29 cellular contexts compared by ENCODE assay signal in genomic region chr6:164439331-164439730, GRCh38.
"Had no signal": no experiment of that assay in that cellular context is flagged by ENCODE, and none has a peak within 500 bp of the region (broad histone marks: within the 10 kb centered on the region; RNA-seq: fewer than 3 reads in every experiment).

No MANE protein-coding gene starts in this region.

- H3K36me3 ChIP-seq: stomach, suprapubic skin, thoracic aorta, thyroid gland, tibial artery, tibial nerve, transverse colon, upper lobe of left lung, upper lobe of right lung, uterus, vagina had no signal

- H3K36me3 Mint-ChIP-seq: stimulated activated effector memory CD8-positive, alpha-beta T cell treated with anti-CD3 and anti-CD28 coated beads, Interleukin-12 subunit alpha, Interleukin-12 subunit beta, amount 100 ng/mL, for 72 hours; stimulated activated memory B cell treated with anti-CD40 and anti-IgM and Interleukin-4, amounts not matched to agents 10 μg/mL and 1 μg/mL and 100 μg/mL, for 72 hours; stimulated activated naive B cell treated with anti-CD40 and anti-IgM and Interleukin-4, amounts not matched to agents 10 μg/mL and 1 μg/mL and 100 μg/mL, for 72 hours; type B pancreatic cell had no signal

- H3K9me3 ChIP-seq: suprapubic skin, testis, thoracic aorta, thyroid gland, upper lobe of right lung, uterus, vagina had no signal

- DNase-seq: stimulated activated CD4-positive, alpha-beta T cell treated with anti-CD3 and anti-CD28 coated beads, Interleukin-2, amount 100 ng/mL, for 48 hours; stimulated activated CD4-positive, alpha-beta T cell treated with anti-CD3 and anti-CD28 coated beads, Interleukin-4, amount 100 ng/mL, for 1 hour; stimulated activated CD4-positive, alpha-beta T cell treated with anti-CD3 and anti-CD28 coated beads, Interleukin-4, amount 100 ng/mL, for 24 hours; stimulated activated CD4-positive, alpha-beta T cell treated with anti-CD3 and anti-CD28 coated beads, Interleukin-4, amount 100 ng/mL, for 4 hours; stimulated activated CD8-positive, alpha-beta memory T cell treated with anti-CD3 and anti-CD28 coated beads, Interleukin-4, amount 100 ng/mL, for 48 hours; stimulated activated naive B cell treated with anti-CD40 and anti-IgM and Interleukin-4, amounts not matched to agents 10 μg/mL and 1 μg/mL and 100 μg/mL, for 72 hours; stimulated activated naive CD4-positive, alpha-beta T cell; stimulated activated naive CD4-positive, alpha-beta T cell treated with Interleukin-2 at 50 U/mL for 16 hours; stimulated activated naive CD8-positive, alpha-beta T cell treated with anti-CD3 and anti-CD28 coated beads, Interleukin-15, amount 100 ng/mL, for 72 hours; stimulated activated naive CD8-positive, alpha-beta T cell treated with anti-CD3 and anti-CD28 coated beads, Interleukin-15, Interleukin-2, amounts not matched to agents 100 U/mL and 50 U/mL, for 24 hours; stomach; substantia nigra; testis; thyroid gland; tibial artery; transverse colon; trophoblast cell; upper lobe of left lung; upper lobe of right lung; uterus had no signal

- H3K27ac Mint-ChIP-seq: stimulated activated effector memory CD8-positive, alpha-beta T cell treated with anti-CD3 and anti-CD28 coated beads, Interleukin-12 subunit alpha, Interleukin-12 subunit beta, amount 100 ng/mL, for 72 hours; stimulated activated memory B cell treated with anti-CD40 and anti-IgM and Interleukin-4, amounts not matched to agents 10 μg/mL and 1 μg/mL and 100 μg/mL, for 72 hours; stimulated activated naive B cell treated with anti-CD40 and anti-IgM and Interleukin-4, amounts not matched to agents 10 μg/mL and 1 μg/mL and 100 μg/mL, for 72 hours; stimulated activated naive CD8-positive, alpha-beta T cell treated with anti-CD3 and anti-CD28 coated beads, Interleukin-15, amount 100 ng/mL, for 72 hours; stimulated activated naive CD8-positive, alpha-beta T cell treated with anti-CD3 and anti-CD28 coated beads, Interleukin-15, Interleukin-2, amounts not matched to agents 100 ng/mL and 50 ng/mL, for 24 hours; type B pancreatic cell had no signal

- H3K4me1 Mint-ChIP-seq: stimulated activated effector memory CD8-positive, alpha-beta T cell treated with anti-CD3 and anti-CD28 coated beads, Interleukin-12 subunit alpha, Interleukin-12 subunit beta, amount 100 ng/mL, for 72 hours; stimulated activated memory B cell treated with anti-CD40 and anti-IgM and Interleukin-4, amounts not matched to agents 10 μg/mL and 1 μg/mL and 100 μg/mL, for 72 hours; stimulated activated naive B cell treated with anti-CD40 and anti-IgM and Interleukin-4, amounts not matched to agents 10 μg/mL and 1 μg/mL and 100 μg/mL, for 72 hours; stimulated activated naive CD8-positive, alpha-beta T cell treated with anti-CD3 and anti-CD28 coated beads, Interleukin-15, amount 100 ng/mL, for 72 hours had no signal

- ATAC-seq: stimulated activated effector memory CD8-positive, alpha-beta T cell treated with anti-CD3 and anti-CD28 coated beads, Interleukin-12 subunit alpha, Interleukin-12 subunit beta, amount 100 ng/mL, for 72 hours; stimulated activated memory B cell treated with anti-CD40 and anti-IgM and Interleukin-4, amounts not matched to agents 10 μg/mL and 1 μg/mL and 100 μg/mL, for 72 hours; stimulated activated naive B cell treated with anti-CD40 and anti-IgM and Interleukin-4, amounts not matched to agents 10 μg/mL and 1 μg/mL and 100 μg/mL, for 72 hours; stimulated activated naive CD8-positive, alpha-beta T cell treated with anti-CD3 and anti-CD28 coated beads, Interleukin-15, amount 100 ng/mL, for 72 hours; stimulated activated naive CD8-positive, alpha-beta T cell treated with anti-CD3 and anti-CD28 coated beads, Interleukin-15, Interleukin-2, amounts not matched to agents 100 U/mL and 50 U/mL, for 24 hours; upper lobe of right lung had no signal

- H3K4me3 ChIP-seq: stomach, suprapubic skin, testis, thoracic aorta, thyroid gland, tibial artery, tibial nerve, transverse colon, upper lobe of left lung, upper lobe of right lung, uterus, vagina had no signal

- H3K27me3 Mint-ChIP-seq: stimulated activated memory B cell treated with anti-CD40 and anti-IgM and Interleukin-4, amounts not matched to agents 10 μg/mL and 1 μg/mL and 100 μg/mL, for 72 hours; stimulated activated naive B cell treated with anti-CD40 and anti-IgM and Interleukin-4, amounts not matched to agents 10 μg/mL and 1 μg/mL and 100 μg/mL, for 72 hours; stimulated activated naive CD8-positive, alpha-beta T cell treated with anti-CD3 and anti-CD28 coated beads, Interleukin-15, amount 100 ng/mL, for 72 hours; stimulated activated naive CD8-positive, alpha-beta T cell treated with anti-CD3 and anti-CD28 coated beads, Interleukin-15, Interleukin-2, amounts not matched to agents 100 ng/mL and 50 ng/mL, for 24 hours; type B pancreatic cell had no signal

- H3K4me3 Mint-ChIP-seq: stimulated activated effector memory CD8-positive, alpha-beta T cell treated with anti-CD3 and anti-CD28 coated beads, Interleukin-12 subunit alpha, Interleukin-12 subunit beta, amount 100 ng/mL, for 72 hours; stimulated activated memory B cell treated with anti-CD40 and anti-IgM and Interleukin-4, amounts not matched to agents 10 μg/mL and 1 μg/mL and 100 μg/mL, for 72 hours; stimulated activated naive B cell treated with anti-CD40 and anti-IgM and Interleukin-4, amounts not matched to agents 10 μg/mL and 1 μg/mL and 100 μg/mL, for 72 hours; stimulated activated naive CD8-positive, alpha-beta T cell treated with anti-CD3 and anti-CD28 coated beads, Interleukin-15, amount 100 ng/mL, for 72 hours; stimulated activated naive CD8-positive, alpha-beta T cell treated with anti-CD3 and anti-CD28 coated beads, Interleukin-15, Interleukin-2, amounts not matched to agents 100 ng/mL and 50 ng/mL, for 24 hours; type B pancreatic cell had no signal

- H3K9me3 Mint-ChIP-seq: type B pancreatic cell had no signal

- H3K4me1 ChIP-seq: stomach, suprapubic skin, testis, thyroid gland, tibial artery, tibial nerve, transverse colon, upper lobe of left lung, upper lobe of right lung, uterus, vagina had no signal

- FAIRE-seq: urothelium cell line had no signal

- H3K27me3 ChIP-seq: stomach, suprapubic skin, testis, thyroid gland, tibial artery, tibial nerve, transverse colon, upper lobe of left lung, upper lobe of right lung, uterus, vagina had no signal

- H3K27ac ChIP-seq: stomach, suprapubic skin, testis, thoracic aorta, thyroid gland, tibial artery, tibial nerve, transverse colon, upper lobe of left lung, upper lobe of right lung, uterus, vagina had no signal
